Comparison of ENCODE assay signal across 14 cellular contexts in the genomic region with DNA sequence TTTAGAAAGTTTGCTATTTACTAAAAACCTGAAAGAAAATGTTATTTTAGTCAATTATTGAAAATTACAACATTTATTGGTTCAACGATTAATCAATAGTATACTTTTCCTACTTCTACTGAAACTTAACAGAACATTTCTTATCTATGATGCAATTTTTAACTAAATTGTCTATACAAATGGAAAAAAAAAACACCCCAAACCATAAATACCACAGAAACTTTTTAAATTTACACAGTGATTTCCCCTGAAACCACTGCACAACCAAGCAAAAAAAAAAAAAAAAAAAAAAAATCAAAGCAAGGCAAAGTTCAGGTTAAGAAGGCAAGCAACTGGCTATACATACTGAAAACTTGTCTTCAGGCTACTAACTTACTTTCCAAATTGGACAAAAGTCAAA.
DNase-seq lines count a peak whose midpoint lies in the region; ATAC-seq and TF ChIP-seq lines count a peak whose summit lies in the region.
"Had no signal": no experiment of that assay in that cellular context is flagged by ENCODE, and none has a peak within 500 bp of the region (broad histone marks: within the 10 kb centered on the region; RNA-seq: fewer than 3 reads in every experiment).

No MANE protein-coding gene starts in this region.

- peaks cover 22% of the 10 kb centered on the region for H3K4me1 Mint-ChIP-seq in activated CD8-positive, alpha-beta T cell treated with anti-CD3 and anti-CD28 coated beads for 36 hours (ENCODE audit: low read depth)
- peaks cover 12% of the 10 kb centered on the region for H3K4me1 Mint-ChIP-seq in activated CD8-positive, alpha-beta T cell treated with anti-CD3 and anti-CD28 coated beads, Interleukin-2, amount 10 ng/mL, durations not matched to agents 7 days and 5 days (ENCODE audit: low read depth)
- peaks cover 11% of the 10 kb centered on the region for H3K4me1 Mint-ChIP-seq in activated naive CD8-positive, alpha-beta T cell treated with anti-CD3 and anti-CD28 coated beads, Interleukin-2, amount 10 ng/mL, durations not matched to agents 7 days and 5 days

- no peaks in the 10 kb centered on the region for H3K27me3 Mint-ChIP-seq in activated CD8-positive, alpha-beta T cell treated with anti-CD3 and anti-CD28 coated beads for 36 hours
- no peaks in the 10 kb centered on the region for H3K27me3 Mint-ChIP-seq in activated CD8-positive, alpha-beta T cell treated with anti-CD3 and anti-CD28 coated beads, Interleukin-2, amount 10 ng/mL, durations not matched to agents 7 days and 5 days (ENCODE audit: low read depth)
- no peaks in the 10 kb centered on the region for H3K27me3 Mint-ChIP-seq in activated naive CD8-positive, alpha-beta T cell treated with anti-CD3 and anti-CD28 coated beads, Interleukin-2, amount 10 ng/mL, durations not matched to agents 7 days and 5 days

- no peak overlapping the region for H3K4me3 Mint-ChIP-seq in activated CD8-positive, alpha-beta T cell treated with anti-CD3 and anti-CD28 coated beads for 36 hours
- no peak overlapping the region for H3K4me3 Mint-ChIP-seq in activated CD8-positive, alpha-beta T cell treated with anti-CD3 and anti-CD28 coated beads, Interleukin-2, amount 10 ng/mL, durations not matched to agents 7 days and 5 days
- no peak overlapping the region for H3K4me3 Mint-ChIP-seq in activated naive CD8-positive, alpha-beta T cell treated with anti-CD3 and anti-CD28 coated beads, Interleukin-2, amount 10 ng/mL, durations not matched to agents 7 days and 5 days

- H3K27ac ChIP-seq in substantia nigra (ENCODE audit: low read depth, low read length, poor library complexity, severe bottlenecking) = no peak overlapping the region
- H3K27ac ChIP-seq: SJCRH30, spleen had no signal

- POLR2A ChIA-PET in activated CD8-positive, alpha-beta T cell treated with anti-CD3 and anti-CD28 coated beads for 36 hours (lab: Charles Lee) = no interaction called here
- POLR2A ChIA-PET in activated CD8-positive, alpha-beta T cell treated with anti-CD3 and anti-CD28 coated beads, Interleukin-2, amount 10 ng/mL, durations not matched to agents 7 days and 5 days (lab: Charles Lee) = interaction anchor here (0.5 kb wide), 1 partner anchor 701 kb away, joined by 3 read pairs; no protein-coding TSS in a partner anchor
- POLR2A ChIA-PET in activated naive CD8-positive, alpha-beta T cell treated with anti-CD3 and anti-CD28 coated beads, Interleukin-2, amount 10 ng/mL, durations not matched to agents 7 days and 5 days (lab: Charles Lee) = interaction anchor here (0.7 kb wide), 1 partner anchor 36 kb away, joined by 6 read pairs; no protein-coding TSS in a partner anchor

- CTCF ChIA-PET in activated CD8-positive, alpha-beta T cell treated with anti-CD3 and anti-CD28 coated beads for 36 hours (lab: Charles Lee) = interaction anchor here (1.0 kb wide), 1 partner anchor 73 kb away, joined by 3 read pairs; a partner anchor contains a TSS
- CTCF ChIA-PET in activated CD8-positive, alpha-beta T cell treated with anti-CD3 and anti-CD28 coated beads, Interleukin-2, amount 10 ng/mL, durations not matched to agents 7 days and 5 days (lab: Charles Lee) = interaction anchor here (0.7 to 1.6 kb wide), 3 partner anchors 20 to 111 kb away, joined by 3 to 4 read pairs (median 3); a partner anchor contains a TSS

- intact Hi-C loops in activated CD8-positive, alpha-beta T cell treated with anti-CD3 and anti-CD28 coated beads for 36 hours (cut with micrococcal nuclease) = no loop called here

- no peaks in the 10 kb centered on the region for H3K9me3 Mint-ChIP-seq in activated CD8-positive, alpha-beta T cell treated with anti-CD3 and anti-CD28 coated beads for 36 hours
- no peaks in the 10 kb centered on the region for H3K9me3 Mint-ChIP-seq in activated CD8-positive, alpha-beta T cell treated with anti-CD3 and anti-CD28 coated beads, Interleukin-2, amount 10 ng/mL, durations not matched to agents 7 days and 5 days (ENCODE audit: insufficient read depth)
- H3K9me3 Mint-ChIP-seq in activated naive CD8-positive, alpha-beta T cell treated with anti-CD3 and anti-CD28 coated beads, Interleukin-2, amount 10 ng/mL, durations not matched to agents 7 days and 5 days = no peaks in the 10 kb centered on the region

- no peak for TF ChIP-seq CTCF in activated CD8-positive, alpha-beta T cell treated with anti-CD3 and anti-CD28 coated beads for 36 hours (IDR thresholded peaks at IDR 0.05)

- ATAC-seq in activated CD8-positive, alpha-beta T cell treated with anti-CD3 and anti-CD28 coated beads for 36 hours = peak; percentile 37
- ATAC-seq in activated CD8-positive, alpha-beta T cell treated with anti-CD3 and anti-CD28 coated beads, Interleukin-2, amount 10 ng/mL, durations not matched to agents 7 days and 5 days = no peak
- ATAC-seq in GM21515 (IDR thresholded peaks at IDR 0.05; ENCODE audit: unreplicated experiment) = peak; percentile 62
- peak; percentile 68 for ATAC-seq in HG03135 (IDR thresholded peaks at IDR 0.05; ENCODE audit: unreplicated experiment)
- no peak for ATAC-seq in activated naive CD8-positive, alpha-beta T cell treated with anti-CD3 and anti-CD28 coated beads, Interleukin-2, amount 10 ng/mL, durations not matched to agents 7 days and 5 days (ENCODE audit: low read depth)

- peaks cover 42% of the 10 kb centered on the region for H3K36me3 Mint-ChIP-seq in activated CD8-positive, alpha-beta T cell treated with anti-CD3 and anti-CD28 coated beads for 36 hours (ENCODE audit: low read depth)
- H3K36me3 Mint-ChIP-seq in activated CD8-positive, alpha-beta T cell treated with anti-CD3 and anti-CD28 coated beads, Interleukin-2, amount 10 ng/mL, durations not matched to agents 7 days and 5 days (ENCODE audit: low read depth) = peaks cover 50% of the 10 kb centered on the region
- H3K36me3 Mint-ChIP-seq in activated naive CD8-positive, alpha-beta T cell treated with anti-CD3 and anti-CD28 coated beads, Interleukin-2, amount 10 ng/mL, durations not matched to agents 7 days and 5 days = peaks cover 36% of the 10 kb centered on the region

- H3K27ac Mint-ChIP-seq in activated CD8-positive, alpha-beta T cell treated with anti-CD3 and anti-CD28 coated beads for 36 hours = peak overlapping the region; percentile 52
- no peak overlapping the region for H3K27ac Mint-ChIP-seq in activated CD8-positive, alpha-beta T cell treated with anti-CD3 and anti-CD28 coated beads, Interleukin-2, amount 10 ng/mL, durations not matched to agents 7 days and 5 days
- H3K27ac Mint-ChIP-seq in activated naive CD8-positive, alpha-beta T cell treated with anti-CD3 and anti-CD28 coated beads, Interleukin-2, amount 10 ng/mL, durations not matched to agents 7 days and 5 days = peak overlapping the region; percentile 39

- no peak for DNase-seq in activated CD8-positive, alpha-beta T cell treated with anti-CD3 and anti-CD28 coated beads for 36 hours
- DNase-seq in activated CD8-positive, alpha-beta T cell treated with anti-CD3 and anti-CD28 coated beads, Interleukin-2, amount 10 ng/mL, durations not matched to agents 7 days and 5 days = no peak
- DNase-seq in activated naive CD8-positive, alpha-beta T cell treated with anti-CD3 and anti-CD28 coated beads, Interleukin-2, amount 10 ng/mL, durations not matched to agents 7 days and 5 days = no peak
- no peak for DNase-seq in pons (ENCODE audit: low spot score)
- DNase-seq in substantia nigra (lab: John Stamatoyannopoulos, UW) = no peak
- DNase-seq in NCI-H446 treated with DMSO at 0.1 percent for 48 hours (lab: John Stamatoyannopoulos, UW) = no peak
- DNase-seq: anterior cingulate cortex, DMS153, MG63, NCI-H526 treated with DMSO at 0.1 percent for 48 hours, SJCRH30, spleen had no signal

Comparison
In these comparisons a context has a peak if more than half of its experiments do, and no peak if none do; other contexts are left out.
1. ATAC-seq: peak in activated CD8-positive, alpha-beta T cell treated with anti-CD3 and anti-CD28 coated beads for 36 hours (single experiment), GM21515 (single experiment) and HG03135 (single experiment); none in activated CD8-positive, alpha-beta T cell treated with anti-CD3 and anti-CD28 coated beads, Interleukin-2, amount 10 ng/mL, durations not matched to agents 7 days and 5 days (single experiment) and activated naive CD8-positive, alpha-beta T cell treated with anti-CD3 and anti-CD28 coated beads, Interleukin-2, amount 10 ng/mL, durations not matched to agents 7 days and 5 days (single experiment).